ENCODE assay signal across 2 cellular contexts in genomic region chr3:133777807-133778568, GRCh38.
TF ChIP-seq lines count a peak whose summit lies in the region.

No MANE protein-coding gene starts in this region.

TF ChIP-seq in GM23338, 12 proteins besides CTCF, POLR2A, EP300 and RAD21:
- TF ChIP-seq NANOG (IDR thresholded peaks at IDR 0.05; ENCODE audit: borderline replicate concordance): no peak
- no peak for TF ChIP-seq REST (IDR thresholded peaks at IDR 0.05; ENCODE audit: unreplicated experiment)
- TF ChIP-seq ZNF462 (CRISPR knock-in tag; IDR thresholded peaks at IDR 0.05): no peak
- TF ChIP-seq EZH2phosphoT487 (IDR thresholded peaks at IDR 0.05; ENCODE audit: unreplicated experiment): no peak
- no peak for TF ChIP-seq CREB1 (CRISPR knock-in tag; IDR thresholded peaks at IDR 0.05; ENCODE audit: low read depth)
- TF ChIP-seq EZH2 (IDR thresholded peaks at IDR 0.05; ENCODE audit: low read depth, unreplicated experiment): no peak
- no peak for TF ChIP-seq JUNB (IDR thresholded peaks at IDR 0.05; ENCODE audit: unreplicated experiment)
TF ChIP-seq in GM23338: peak in this region for 0.

TF ChIP-seq in HepG2, 621 proteins besides CTCF, POLR2A, EP300 and RAD21:
- no peak for TF ChIP-seq BRF2 (CRISPR knock-in tag; IDR thresholded peaks at IDR 0.05)
- TF ChIP-seq RBM22 (optimal IDR thresholded peaks at IDR 0.05; ENCODE audit: low read length): peak; percentile 63
- TF ChIP-seq MEIS2 (CRISPR knock-in tag; IDR thresholded peaks at IDR 0.05): no peak
- no peak for TF ChIP-seq MLX (CRISPR knock-in tag; IDR thresholded peaks at IDR 0.05)
- no peak for TF ChIP-seq ZNF512B (CRISPR knock-in tag; IDR thresholded peaks at IDR 0.05; ENCODE audit: borderline replicate concordance)
- no peak for TF ChIP-seq AKNA (CRISPR knock-in tag; IDR thresholded peaks at IDR 0.05; ENCODE audit: borderline replicate concordance)
- peak; percentile 44; the same call in 1 of the 2 replicates for TF ChIP-seq POLR2G (IDR thresholded peaks at IDR 0.05; ENCODE audit: low read depth, low read length)
- TF ChIP-seq POLR2AphosphoS2 (IDR thresholded peaks at IDR 0.05; ENCODE audit: low read depth, low read length): peak; percentile 64; the same call in 1 of the 2 replicates
- no peak for TF ChIP-seq ZBTB2 (CRISPR knock-in tag; IDR thresholded peaks at IDR 0.05; ENCODE audit: low read depth)
- no peak for TF ChIP-seq ZMAT5 (CRISPR knock-in tag; IDR thresholded peaks at IDR 0.05; ENCODE audit: borderline replicate concordance, low read depth)
- TF ChIP-seq HINFP (CRISPR knock-in tag; IDR thresholded peaks at IDR 0.05; ENCODE audit: low read depth): no peak
- peak; percentile 75 for TF ChIP-seq RBFOX2 (IDR thresholded peaks at IDR 0.05; ENCODE audit: low read depth, low read length)
- TF ChIP-seq XRCC5 (optimal IDR thresholded peaks at IDR 0.05; ENCODE audit: low read length): no peak
- TF ChIP-seq ZNF3 (CRISPR knock-in tag; IDR thresholded peaks at IDR 0.05): no peak
- TF ChIP-seq NFAT5 (CRISPR knock-in tag; IDR thresholded peaks at IDR 0.05): no peak
- TF ChIP-seq MYNN (CRISPR knock-in tag; IDR thresholded peaks at IDR 0.05; ENCODE audit: low read depth): no peak
- no peak for TF ChIP-seq MTA1 (CRISPR knock-in tag; IDR thresholded peaks at IDR 0.05; ENCODE audit: borderline replicate concordance)
- TF ChIP-seq AHDC1 (CRISPR knock-in tag; IDR thresholded peaks at IDR 0.05; ENCODE audit: borderline replicate concordance): no peak
- no peak for TF ChIP-seq NONO (IDR thresholded peaks at IDR 0.05)
- peak; percentile 67 for TF ChIP-seq NONO (CRISPR knock-in tag; conservative IDR thresholded peaks at IDR 0.05)
- TF ChIP-seq NR2F6 (IDR thresholded peaks at IDR 0.05): no peak
- TF ChIP-seq NR2F6 (CRISPR knock-in tag; IDR thresholded peaks at IDR 0.05): no peak
- peak; percentile 25 for TF ChIP-seq POLR2AphosphoS5 (IDR thresholded peaks at IDR 0.05; ENCODE audit: low read depth, low read length)
- no peak for TF ChIP-seq ZNF607 (CRISPR knock-in tag; IDR thresholded peaks at IDR 0.05; ENCODE audit: borderline replicate concordance)
TF ChIP-seq in HepG2: peak in this region for 6.
